ENCODE assay signal across 1 cellular context in genomic region chr2:108594982-108595464, GRCh38.
A peak's percentile ranks its signal among the peaks of the same experiment; 100 is the strongest.
TF ChIP-seq lines count a peak whose summit lies in the region.

No MANE protein-coding gene starts in this region.

TF ChIP-seq in K562, 482 proteins besides CTCF, POLR2A, EP300 and RAD21 (continued from another document and continues in another):
- TF ChIP-seq AFF1 (IDR thresholded peaks at IDR 0.05; ENCODE audit: low read depth in 1 of 2, partially characterized antibody in 2 of 2): peak in 1 of 2 experiments; percentile 93
- no peak for TF ChIP-seq ATF1 (CRISPR knock-in tag; IDR thresholded peaks at IDR 0.05)
- peak; percentile 71 for TF ChIP-seq ATF1 (tag; IDR thresholded peaks at IDR 0.05)
- peak in 1 of 2 experiments; percentile 49; a peak in 1 of 4 replicates for TF ChIP-seq ETV6 (IDR thresholded peaks at IDR 0.05; ENCODE audit: borderline replicate concordance in 1 of 2, low read depth in 2 of 2, low read length in 1 of 2)
- TF ChIP-seq ETV6 (CRISPR knock-in tag; IDR thresholded peaks at IDR 0.05; ENCODE audit: borderline replicate concordance): no peak
- peak; percentile 67; the same call in 1 of the 2 replicates for TF ChIP-seq MITF (IDR thresholded peaks at IDR 0.05)
- peak; percentile 98 for TF ChIP-seq SMAD4 (CRISPR knock-in tag; conservative IDR thresholded peaks at IDR 0.05)
- TF ChIP-seq TCFL5 (CRISPR knock-in tag; conservative IDR thresholded peaks at IDR 0.05): no peak
- TF ChIP-seq TCF7L2 (IDR thresholded peaks at IDR 0.05; ENCODE audit: low read depth, low read length): no peak
- TF ChIP-seq TCF15 (CRISPR knock-in tag; IDR thresholded peaks at IDR 0.05): no peak
- peak; percentile 97 for TF ChIP-seq TAL1 (IDR thresholded peaks at IDR 0.05)
- TF ChIP-seq ZBTB2 (IDR thresholded peaks at IDR 0.05): peak; percentile 80; the same call in 1 of the 2 replicates
- TF ChIP-seq SMARCC2 (IDR thresholded peaks at IDR 0.05; ENCODE audit: low read depth): peak; percentile 93
- peak; percentile 85 for TF ChIP-seq CHAMP1 (IDR thresholded peaks at IDR 0.05)
- TF ChIP-seq CREB3 (tag; conservative IDR thresholded peaks at IDR 0.05; ENCODE audit: low read depth): peak; percentile 70; the same call in 1 of the 2 replicates
- TF ChIP-seq RBM39 (optimal IDR thresholded peaks at IDR 0.05; ENCODE audit: low read depth, low read length): no peak
- no peak for TF ChIP-seq NR4A1 (CRISPR knock-in tag; IDR thresholded peaks at IDR 0.05)
- TF ChIP-seq NR4A1 (tag; IDR thresholded peaks at IDR 0.05): peak; percentile 77
- peak; percentile 74 for TF ChIP-seq BHLHE40 (IDR thresholded peaks at IDR 0.05; ENCODE audit: low read length)
- peak; percentile 73; the same call in 1 of the 2 replicates for TF ChIP-seq HES1 (IDR thresholded peaks at IDR 0.05; ENCODE audit: low read depth)
- TF ChIP-seq NKRF (IDR thresholded peaks at IDR 0.05; ENCODE audit: borderline replicate concordance): no peak
- TF ChIP-seq ZNF184 (CRISPR knock-in tag; IDR thresholded peaks at IDR 0.05): no peak
- peak; percentile 90 for TF ChIP-seq SMAD3 (CRISPR knock-in tag; conservative IDR thresholded peaks at IDR 0.05)
- no peak for TF ChIP-seq ZNF274 (IDR thresholded peaks at IDR 0.05; ENCODE audit: borderline replicate concordance, low read depth, low read length)
- peak; percentile 45; the same call in 1 of the 2 replicates for TF ChIP-seq GTF2E2 (tag; IDR thresholded peaks at IDR 0.05)
- no peak for TF ChIP-seq ZNF398 (CRISPR knock-in tag; IDR thresholded peaks at IDR 0.05)
- peak; percentile 89 for TF ChIP-seq ZNF766 (CRISPR knock-in tag; conservative IDR thresholded peaks at IDR 0.05)
- no peak for TF ChIP-seq ZNF280B (CRISPR knock-in tag; IDR thresholded peaks at IDR 0.05)
- peak; percentile 98 for TF ChIP-seq SMARCA4 (IDR thresholded peaks at IDR 0.05)
- peak; percentile 38; the same call in 1 of the 2 replicates for TF ChIP-seq L3MBTL2 (IDR thresholded peaks at IDR 0.05)
- peak; percentile 45; the same call in 1 of the 2 replicates for TF ChIP-seq ZNF395 (CRISPR knock-in tag; IDR thresholded peaks at IDR 0.05)
- TF ChIP-seq CBX3 (IDR thresholded peaks at IDR 0.05; ENCODE audit: borderline replicate concordance in 1 of 2, low read length in 2 of 2): peak in 1 of 2 experiments; percentile 92; a peak in 2 of 3 replicates
- TF ChIP-seq ZNF551 (CRISPR knock-in tag; IDR thresholded peaks at IDR 0.05): no peak
- TF ChIP-seq SRF (CRISPR knock-in tag; IDR thresholded peaks at IDR 0.05): peak; percentile 90 to 98
- peak; percentile 61; the same call in 1 of the 2 replicates for TF ChIP-seq ZNF311 (CRISPR knock-in tag; IDR thresholded peaks at IDR 0.05)
- no peak for TF ChIP-seq CGGBP1 (CRISPR knock-in tag; IDR thresholded peaks at IDR 0.05)
- TF ChIP-seq HDAC1 (IDR thresholded peaks at IDR 0.05): peak; percentile 78 to 95; a peak in 2 of 4 replicates
- TF ChIP-seq MTA1 (IDR thresholded peaks at IDR 0.05; ENCODE audit: borderline replicate concordance): peak; percentile 82; the same call in 1 of the 2 replicates
- peak; percentile 54 for TF ChIP-seq RBFOX2 (IDR thresholded peaks at IDR 0.05; ENCODE audit: low read depth, low read length)
- TF ChIP-seq NCOA2 (IDR thresholded peaks at IDR 0.05; ENCODE audit: partially characterized antibody in 2 of 2): peak; percentile 87
- no peak for TF ChIP-seq NFYB (IDR thresholded peaks at IDR 0.05; ENCODE audit: extremely low read depth, insufficient read length)
- TF ChIP-seq HDAC8 (tag; IDR thresholded peaks at IDR 0.05): no peak
- peak; percentile 97 for TF ChIP-seq PML (IDR thresholded peaks at IDR 0.05; ENCODE audit: low read length)
- TF ChIP-seq PTBP1 (IDR thresholded peaks at IDR 0.05; ENCODE audit: low read depth, low read length): no peak
- TF ChIP-seq JUND (IDR thresholded peaks at IDR 0.05; ENCODE audit: borderline replicate concordance, low read depth, low read length): peak; percentile 91
- peak; percentile 86; the same call in 1 of the 3 replicates for TF ChIP-seq JUND (tag; IDR thresholded peaks at IDR 0.05; ENCODE audit: borderline replicate concordance, low read depth, low read length)
